Comparison of ENCODE assay signal across 29 cellular contexts in genomic region chrX:24553016-24553415, GRCh38.
"Had no signal": no experiment of that assay in that cellular context is flagged by ENCODE, and none has a peak within 500 bp of the region (broad histone marks: within the 10 kb centered on the region; RNA-seq: fewer than 3 reads in every experiment).

No MANE protein-coding gene starts in this region.

- H3K4me3 Mint-ChIP-seq: activated CD8-positive, alpha-beta T cell treated with anti-CD3 and anti-CD28 coated beads for 36 hours; naive thymus-derived CD8-positive, alpha-beta T cell; neural crest cell; stimulated activated memory B cell treated with anti-CD40 and anti-IgM and Interleukin-4, amounts not matched to agents 10 μg/mL and 1 μg/mL and 100 μg/mL, for 72 hours; stimulated activated naive CD8-positive, alpha-beta T cell treated with anti-CD3 and anti-CD28 coated beads, Interleukin-15, amount 100 ng/mL, for 72 hours; WTC11 had no signal

- DNase-seq: activated CD4-positive, alpha-beta T cell treated with anti-CD3 and anti-CD28 coated beads for 1 hour; activated CD4-positive, alpha-beta T cell treated with anti-CD3 and anti-CD28 coated beads, Interleukin-2, amount 50 U/mL, for 1 hour; activated CD8-positive, alpha-beta T cell treated with anti-CD3 and anti-CD28 coated beads for 36 hours; activated T-cell treated with anti-CD3 and anti-CD28 coated beads, Interleukin-2, amount 50 U/mL, for 48 hours; anterior cingulate cortex; body of pancreas; cortex of kidney; esophagus squamous epithelium; gastrocnemius medialis; hippocampal formation; lower lobe of right lung; mesenchymal stem cell; naive thymus-derived CD8-positive, alpha-beta T cell; pancreas; stimulated activated CD4-positive, alpha-beta T cell treated with anti-CD3 and anti-CD28 coated beads, Interleukin-1b, Interleukin-23, amount 100 ng/mL, for 48 hours; stimulated activated CD4-positive, alpha-beta T cell treated with anti-CD3 and anti-CD28 coated beads, Interleukin-4, amount 100 ng/mL, for 4 hours; stimulated activated CD8-positive, alpha-beta memory T cell treated with anti-CD3 and anti-CD28 coated beads, Interleukin-4, amount 100 ng/mL, for 48 hours; stimulated activated naive CD8-positive, alpha-beta T cell treated with anti-CD3 and anti-CD28 coated beads, Interleukin-15, amount 100 ng/mL, for 72 hours; substantia nigra; T-helper 2 cell had no signal

- H3K4me3 ChIP-seq: body of pancreas, esophagus squamous epithelium, gastrocnemius medialis, lower lobe of right lung, pancreas, right atrium auricular region, smooth muscle cell, tibial artery had no signal

- ATAC-seq: activated CD8-positive, alpha-beta T cell treated with anti-CD3 and anti-CD28 coated beads for 36 hours; activated naive CD4-positive, alpha-beta T cell treated with anti-CD3 and anti-CD28 coated beads, Interleukin-2, amount 50 U/mL, for 72 hours; body of pancreas; gastrocnemius medialis; lower lobe of right lung; naive thymus-derived CD8-positive, alpha-beta T cell; pancreas; stimulated activated memory B cell treated with anti-CD40 and anti-IgM and Interleukin-4, amounts not matched to agents 10 μg/mL and 1 μg/mL and 100 μg/mL, for 72 hours; stimulated activated naive CD8-positive, alpha-beta T cell treated with anti-CD3 and anti-CD28 coated beads, Interleukin-15, amount 100 ng/mL, for 72 hours; WTC11 had no signal

- H3K36me3 ChIP-seq: esophagus squamous epithelium, gastrocnemius medialis, lower lobe of right lung, pancreas, right atrium auricular region, tibial artery had no signal

- H3K9me3 ChIP-seq: body of pancreas, esophagus squamous epithelium, gastrocnemius medialis, lower lobe of right lung, pancreas, right atrium auricular region, tibial artery had no signal

- H3K27me3 ChIP-seq: body of pancreas, esophagus squamous epithelium, gastrocnemius medialis, pancreas, right atrium auricular region, tibial artery had no signal

- H3K27me3 Mint-ChIP-seq: activated CD8-positive, alpha-beta T cell treated with anti-CD3 and anti-CD28 coated beads for 36 hours; naive thymus-derived CD8-positive, alpha-beta T cell; stimulated activated memory B cell treated with anti-CD40 and anti-IgM and Interleukin-4, amounts not matched to agents 10 μg/mL and 1 μg/mL and 100 μg/mL, for 72 hours; stimulated activated naive CD8-positive, alpha-beta T cell treated with anti-CD3 and anti-CD28 coated beads, Interleukin-15, amount 100 ng/mL, for 72 hours had no signal

- FAIRE-seq: pancreas had no signal

- H3K27ac Mint-ChIP-seq: activated CD8-positive, alpha-beta T cell treated with anti-CD3 and anti-CD28 coated beads for 36 hours; activated naive CD4-positive, alpha-beta T cell treated with anti-CD3 and anti-CD28 coated beads, Interleukin-2, amount 50 U/mL, for 72 hours; activated T-helper 2 cell treated with anti-CD3 and anti-CD28 coated beads, Interferon-gamma antibody, Interleukin-2, Interleukin-4, amounts not matched to agents 10 μg/mL and 5 μg/mL and 100 μg/mL, durations not matched to agents 14 hours and 24 hours and 36 hours; naive thymus-derived CD8-positive, alpha-beta T cell; stimulated activated memory B cell treated with anti-CD40 and anti-IgM and Interleukin-4, amounts not matched to agents 10 μg/mL and 1 μg/mL and 100 μg/mL, for 72 hours; stimulated activated naive CD8-positive, alpha-beta T cell treated with anti-CD3 and anti-CD28 coated beads, Interleukin-15, amount 100 ng/mL, for 72 hours; WTC11 had no signal

- H3K27ac ChIP-seq: body of pancreas, epithelial cell of prostate, gastrocnemius medialis, lower lobe of right lung, pancreas, right atrium auricular region had no signal

- H3K9me3 Mint-ChIP-seq: activated CD8-positive, alpha-beta T cell treated with anti-CD3 and anti-CD28 coated beads for 36 hours; activated naive CD4-positive, alpha-beta T cell treated with anti-CD3 and anti-CD28 coated beads, Interleukin-2, amount 50 U/mL, for 72 hours; activated T-helper 2 cell treated with anti-CD3 and anti-CD28 coated beads, Interferon-gamma antibody, Interleukin-2, Interleukin-4, amounts not matched to agents 10 μg/mL and 5 μg/mL and 100 μg/mL, durations not matched to agents 14 hours and 24 hours and 36 hours; naive thymus-derived CD8-positive, alpha-beta T cell; stimulated activated memory B cell treated with anti-CD40 and anti-IgM and Interleukin-4, amounts not matched to agents 10 μg/mL and 1 μg/mL and 100 μg/mL, for 72 hours; stimulated activated naive CD8-positive, alpha-beta T cell treated with anti-CD3 and anti-CD28 coated beads, Interleukin-15, amount 100 ng/mL, for 72 hours had no signal

- H3K36me3 Mint-ChIP-seq: activated naive CD4-positive, alpha-beta T cell treated with anti-CD3 and anti-CD28 coated beads, Interleukin-2, amount 50 U/mL, for 72 hours; naive thymus-derived CD8-positive, alpha-beta T cell; stimulated activated memory B cell treated with anti-CD40 and anti-IgM and Interleukin-4, amounts not matched to agents 10 μg/mL and 1 μg/mL and 100 μg/mL, for 72 hours; WTC11 had no signal

- H3K4me2 ChIP-seq: smooth muscle cell had no signal

- H3K4me1 Mint-ChIP-seq: naive thymus-derived CD8-positive, alpha-beta T cell; stimulated activated naive CD8-positive, alpha-beta T cell treated with anti-CD3 and anti-CD28 coated beads, Interleukin-15, amount 100 ng/mL, for 72 hours had no signal

- H3K4me1 ChIP-seq: body of pancreas, gastrocnemius medialis, lower lobe of right lung, pancreas, right atrium auricular region had no signal
